ENCODE assay signal across 12 cellular contexts in genomic region chrX:44913656-44914531, GRCh38. TPM values are rescaled to one million over a fixed set of nuclear protein-coding genes. Genes with fewer than 3 reads are reported as not detected.
A peak's percentile ranks its signal among the peaks of the same experiment; 100 is the strongest.
DNase-seq lines count a peak whose midpoint lies in the region; ATAC-seq and TF ChIP-seq lines count a peak whose summit lies in the region.
"Had no signal": no experiment of that assay in that cellular context is flagged by ENCODE, and none has a peak within 500 bp of the region (broad histone marks: within the 10 kb centered on the region; RNA-seq: fewer than 3 reads in every experiment).

No MANE protein-coding gene starts in this region.

- in situ Hi-C loops in GM13977 (cut with MboI; ENCODE audit: low pct_unique_long_range_greater_than_20kb, low sequenced_read_pairs, unreplicated experiment): no loop called here

- ATAC-seq in activated T-cell treated with anti-CD3 and anti-CD28 coated beads, Interleukin-2, amount 50 U/mL, for 72 hours (replicated peaks in 1 of 2): no peak
- peak; percentile 40 for ATAC-seq in HG02763 (IDR thresholded peaks at IDR 0.05; ENCODE audit: unreplicated experiment)
- peak; percentile 39 for ATAC-seq in stimulated activated naive CD8-positive, alpha-beta T cell treated with anti-CD3 and anti-CD28 coated beads, Interleukin-15, amount 100 ng/mL, for 72 hours
- ATAC-seq in GM18868 (IDR thresholded peaks at IDR 0.05; ENCODE audit: unreplicated experiment): no peak

- H3K9me3 Mint-ChIP-seq in activated T-cell treated with anti-CD3 and anti-CD28 coated beads, Interleukin-2, amount 50 U/mL, for 72 hours: no peaks in the 10 kb centered on the region
- H3K9me3 Mint-ChIP-seq in activated naive CD8-positive, alpha-beta T cell treated with anti-CD3 and anti-CD28 coated beads for 36 hours: no peaks in the 10 kb centered on the region
- H3K9me3 Mint-ChIP-seq in stimulated activated naive CD8-positive, alpha-beta T cell treated with anti-CD3 and anti-CD28 coated beads, Interleukin-15, amount 100 ng/mL, for 72 hours: no peaks in the 10 kb centered on the region

- DNase-seq in activated T-cell treated with anti-CD3 and anti-CD28 coated beads, Interleukin-2, amount 50 U/mL, for 72 hours: no peak
- DNase-seq in activated T-cell treated with anti-CD3 and anti-CD28 coated beads, Interleukin-2, amount 50 U/mL, for 1 hour: no peak
- DNase-seq in activated naive CD8-positive, alpha-beta T cell treated with anti-CD3 and anti-CD28 coated beads for 36 hours: no peak
- no peak for DNase-seq in stimulated activated naive CD8-positive, alpha-beta T cell treated with anti-CD3 and anti-CD28 coated beads, Interleukin-15, amount 100 ng/mL, for 72 hours
- no peak for DNase-seq in dedifferentiated amniotic fluid mesenchymal stem cell (ENCODE audit: extremely low spot score)
- DNase-seq in GM13977 (ENCODE audit: low spot score): no peak
- DNase-seq: activated CD4-positive, alpha-beta T cell treated with anti-CD3 and anti-CD28 coated beads, Interleukin-2, amount 50 U/mL, for 4 hours; amygdala; NCI-H82; right cardiac atrium had no signal

- H3K4me1 Mint-ChIP-seq in activated T-cell treated with anti-CD3 and anti-CD28 coated beads, Interleukin-2, amount 50 U/mL, for 72 hours (ENCODE audit: low read depth): peaks cover 35% of the 10 kb centered on the region
- H3K4me1 Mint-ChIP-seq in activated naive CD8-positive, alpha-beta T cell treated with anti-CD3 and anti-CD28 coated beads for 36 hours: peaks cover 22% of the 10 kb centered on the region
- peaks cover 29% of the 10 kb centered on the region for H3K4me1 Mint-ChIP-seq in stimulated activated naive CD8-positive, alpha-beta T cell treated with anti-CD3 and anti-CD28 coated beads, Interleukin-15, amount 100 ng/mL, for 72 hours

- H3K27ac Mint-ChIP-seq in activated T-cell treated with anti-CD3 and anti-CD28 coated beads, Interleukin-2, amount 50 U/mL, for 72 hours: peak overlapping the region; percentile 80
- H3K27ac Mint-ChIP-seq in activated naive CD8-positive, alpha-beta T cell treated with anti-CD3 and anti-CD28 coated beads for 36 hours: peak overlapping the region; percentile 29
- peak overlapping the region in 1 of 2 donors; percentile 65 for H3K27ac Mint-ChIP-seq in stimulated activated naive CD8-positive, alpha-beta T cell treated with anti-CD3 and anti-CD28 coated beads, Interleukin-15, amount 100 ng/mL, for 72 hours

- H3K27me3 Mint-ChIP-seq in activated T-cell treated with anti-CD3 and anti-CD28 coated beads, Interleukin-2, amount 50 U/mL, for 72 hours (ENCODE audit: low read depth): no peaks in the 10 kb centered on the region
- no peaks in the 10 kb centered on the region for H3K27me3 Mint-ChIP-seq in activated naive CD8-positive, alpha-beta T cell treated with anti-CD3 and anti-CD28 coated beads for 36 hours
- no peaks in the 10 kb centered on the region for H3K27me3 Mint-ChIP-seq in stimulated activated naive CD8-positive, alpha-beta T cell treated with anti-CD3 and anti-CD28 coated beads, Interleukin-15, amount 100 ng/mL, for 72 hours

- TF ChIP-seq CTCF in GM13977 (IDR thresholded peaks at IDR 0.05; ENCODE audit: extremely low read depth, insufficient read depth, missing control alignments): no peak

- H3K36me3 Mint-ChIP-seq in activated T-cell treated with anti-CD3 and anti-CD28 coated beads, Interleukin-2, amount 50 U/mL, for 72 hours (ENCODE audit: insufficient read depth in 2 of 2): peaks cover 0 to 8% of the 10 kb centered on the region in 2 donors
- H3K36me3 Mint-ChIP-seq in activated naive CD8-positive, alpha-beta T cell treated with anti-CD3 and anti-CD28 coated beads for 36 hours: peaks cover 9% of the 10 kb centered on the region

- H3K4me3 Mint-ChIP-seq in activated T-cell treated with anti-CD3 and anti-CD28 coated beads, Interleukin-2, amount 50 U/mL, for 72 hours: peak overlapping the region in 1 of 2 donors; percentile 69
- no peak overlapping the region for H3K4me3 Mint-ChIP-seq in activated naive CD8-positive, alpha-beta T cell treated with anti-CD3 and anti-CD28 coated beads for 36 hours
- H3K4me3 Mint-ChIP-seq in stimulated activated naive CD8-positive, alpha-beta T cell treated with anti-CD3 and anti-CD28 coated beads, Interleukin-15, amount 100 ng/mL, for 72 hours: peak overlapping the region in 1 of 2 donors; percentile 3

RNA-seq across cellular contexts. Expression of gene KDM6A, which starts 40.9 kb away (rescaled TPM):
- 10 to 100 TPM; 36.4 to 51.0 TPM for total RNA-seq in activated T-cell treated with anti-CD3 and anti-CD28 coated beads, Interleukin-2, amount 50 U/mL, for 72 hours
- 10 to 100 TPM; 15.8 to 17.4 TPM for total RNA-seq in activated naive CD8-positive, alpha-beta T cell treated with anti-CD3 and anti-CD28 coated beads for 36 hours

Comparison
In these comparisons a context has a peak if more than half of its experiments do, and no peak if none do; other contexts are left out.
1. ATAC-seq: peak in HG02763 (single experiment) and stimulated activated naive CD8-positive, alpha-beta T cell treated with anti-CD3 and anti-CD28 coated beads, Interleukin-15, amount 100 ng/mL, for 72 hours (single experiment); none in activated T-cell treated with anti-CD3 and anti-CD28 coated beads, Interleukin-2, amount 50 U/mL, for 72 hours (0 of 2) and GM18868 (single experiment).